In genomic region chr3:143002083-143002712, GRCh38 we compare ENCODE assay signal across 2 cellular contexts.
TF ChIP-seq lines count a peak whose summit lies in the region.

No MANE protein-coding gene starts in this region.

TF ChIP-seq in K562, 482 proteins besides CTCF, POLR2A, EP300 and RAD21 (continues in another document):
- TF ChIP-seq YY1 (IDR thresholded peaks at IDR 0.05; ENCODE audit: borderline replicate concordance in 1 of 3, control insufficient read depth in 1 of 3, extremely low read depth in 1 of 3, insufficient read depth in 3 of 3, insufficient read length in 1 of 3, insufficient replicate concordance in 2 of 3, low read depth in 1 of 3, low read length in 2 of 3): peak in 1 of 3 experiments; percentile 75
- TF ChIP-seq BRF2 (IDR thresholded peaks at IDR 0.05; ENCODE audit: borderline replicate concordance, insufficient read depth, insufficient read length): no peak
- TF ChIP-seq ZNF511 (CRISPR knock-in tag; IDR thresholded peaks at IDR 0.05): no peak
- peak; percentile 13; the same call in 1 of the 2 replicates for TF ChIP-seq HMBOX1 (IDR thresholded peaks at IDR 0.05)
- TF ChIP-seq NKRF (IDR thresholded peaks at IDR 0.05; ENCODE audit: borderline replicate concordance): peak; percentile 74; the same call in 1 of the 2 replicates
- TF ChIP-seq THRAP3 (IDR thresholded peaks at IDR 0.05; ENCODE audit: borderline replicate concordance): no peak
- no peak for TF ChIP-seq NCOA2 (IDR thresholded peaks at IDR 0.05; ENCODE audit: partially characterized antibody in 2 of 2)
- no peak for TF ChIP-seq ZFPM2 (CRISPR knock-in tag; IDR thresholded peaks at IDR 0.05)
- TF ChIP-seq ZMIZ1 (IDR thresholded peaks at IDR 0.05; ENCODE audit: low read depth in 2 of 2, low read length in 2 of 2): no peak
- TF ChIP-seq MXI1 (IDR thresholded peaks at IDR 0.05; ENCODE audit: low read depth, low read length): peak; percentile 68; the same call in 1 of the 2 replicates
- TF ChIP-seq FOXP1 (CRISPR knock-in tag; IDR thresholded peaks at IDR 0.05): 0 out of 2 replicates have a peak, but pooled peaks have one; percentile 1

TF ChIP-seq in HepG2, 621 proteins besides CTCF, POLR2A, EP300 and RAD21 (continues in another document):
- TF ChIP-seq KLF11 (CRISPR knock-in tag; IDR thresholded peaks at IDR 0.05) (no peak), FOXK2 (IDR thresholded peaks at IDR 0.05) (no peak), ZKSCAN5 (CRISPR knock-in tag; IDR thresholded peaks at IDR 0.05) (no peak), DRAP1 (CRISPR knock-in tag; IDR thresholded peaks at IDR 0.05) (no peak), SATB2 (CRISPR knock-in tag; IDR thresholded peaks at IDR 0.05) (no peak), ZNF318 (CRISPR knock-in tag; IDR thresholded peaks at IDR 0.05) (no peak), CHD4 (IDR thresholded peaks at IDR 0.05; ENCODE audit: borderline replicate concordance, low read length) (no peak), ZNF235 (CRISPR knock-in tag; IDR thresholded peaks at IDR 0.05; ENCODE audit: borderline replicate concordance) (no peak), ZMYM2 (CRISPR knock-in tag; IDR thresholded peaks at IDR 0.05) (no peak), TFE3 (CRISPR knock-in tag; IDR thresholded peaks at IDR 0.05) (no peak), ZBTB3 (CRISPR knock-in tag; IDR thresholded peaks at IDR 0.05; ENCODE audit: borderline replicate concordance, low read depth) (0 out of 2 replicates have a peak, but pooled peaks have one; percentile 35), MXD3 (CRISPR knock-in tag; IDR thresholded peaks at IDR 0.05) (no peak), JUND (CRISPR knock-in tag; IDR thresholded peaks at IDR 0.05) (no peak), ADNP (CRISPR knock-in tag; IDR thresholded peaks at IDR 0.05) (no peak), TBX3 (IDR thresholded peaks at IDR 0.05; ENCODE audit: borderline replicate concordance) (no peak), MNT (IDR thresholded peaks at IDR 0.05) (peak; percentile 81), GMEB1 (CRISPR knock-in tag; IDR thresholded peaks at IDR 0.05; ENCODE audit: borderline replicate concordance) (no peak), TRIM22 (IDR thresholded peaks at IDR 0.05) (no peak), HNRNPK (IDR thresholded peaks at IDR 0.05; ENCODE audit: low read depth, low read length, poor library complexity, severe bottlenecking) (no peak), RARG (CRISPR knock-in tag; IDR thresholded peaks at IDR 0.05; ENCODE audit: low read depth) (no peak), ZNF281 (CRISPR knock-in tag; IDR thresholded peaks at IDR 0.05; ENCODE audit: borderline replicate concordance) (no peak), SRSF4 (IDR thresholded peaks at IDR 0.05; ENCODE audit: low read depth, low read length, poor library complexity, severe bottlenecking) (no peak), HES4 (CRISPR knock-in tag; IDR thresholded peaks at IDR 0.05; ENCODE audit: borderline replicate concordance) (no peak), RELA (CRISPR knock-in tag; IDR thresholded peaks at IDR 0.05) (no peak), KDM3A (CRISPR knock-in tag; IDR thresholded peaks at IDR 0.05; ENCODE audit: low read depth) (no peak), FOXO1 (CRISPR knock-in tag; IDR thresholded peaks at IDR 0.05) (no peak), ZNF740 (CRISPR knock-in tag; IDR thresholded peaks at IDR 0.05) (no peak), PHF8 (CRISPR knock-in tag; IDR thresholded peaks at IDR 0.05) (no peak), UBTF (CRISPR knock-in tag; IDR thresholded peaks at IDR 0.05) (no peak), FLYWCH1 (CRISPR knock-in tag; IDR thresholded peaks at IDR 0.05) (no peak), ZNF326 (CRISPR knock-in tag; IDR thresholded peaks at IDR 0.05; ENCODE audit: borderline replicate concordance) (no peak), CEBPG (CRISPR knock-in tag; IDR thresholded peaks at IDR 0.05) (peak; percentile 61)
